ENCODE assay signal across 8 cellular contexts in genomic region chr17:44502598-44503079, GRCh38. TPM values are rescaled to one million over a fixed set of nuclear protein-coding genes. Genes with fewer than 3 reads are reported as not detected.
A peak's percentile ranks its signal among the peaks of the same experiment; 100 is the strongest.
DNase-seq lines count a peak whose midpoint lies in the region; ATAC-seq and TF ChIP-seq lines count a peak whose summit lies in the region.

No MANE protein-coding gene starts in this region.

- H3K79me2 ChIP-seq in smooth muscle cell (ENCODE audit: low read depth), result peaks cover 53% of the 10 kb centered on the region

- peaks cover 52% of the 10 kb centered on the region for H4K20me1 ChIP-seq in smooth muscle cell (ENCODE audit: low read depth)

- H3K4me3 Mint-ChIP-seq in CD8-positive, alpha-beta T cell, result peak overlapping the region; percentile 90

- H3K36me3 ChIP-seq in CD8-positive, alpha-beta T cell (ENCODE audit: insufficient read depth, low read length), result no peaks in the 10 kb centered on the region
- H3K36me3 ChIP-seq in iPS-18a (ENCODE audit: control insufficient read depth, low read depth, low read length), result no peaks in the 10 kb centered on the region
- no peaks in the 10 kb centered on the region for H3K36me3 ChIP-seq in smooth muscle cell (ENCODE audit: low read depth)

- H3K36me3 Mint-ChIP-seq in CD8-positive, alpha-beta T cell, result peaks cover 13% of the 10 kb centered on the region

- no peaks in the 10 kb centered on the region for H3K9me3 Mint-ChIP-seq in CD8-positive, alpha-beta T cell

- peaks cover 6% of the 10 kb centered on the region for H3K27me3 Mint-ChIP-seq in CD8-positive, alpha-beta T cell (ENCODE audit: low read depth)

- peak overlapping the region; percentile 76 for H3K4me3 ChIP-seq in CD8-positive, alpha-beta T cell (ENCODE audit: low read depth, low read length)
- H3K4me3 ChIP-seq in astrocyte of the cerebellum (ENCODE audit: low read depth, low read length) (peak overlapping the region; percentile 77), iPS-18a (ENCODE audit: low read length) (peak overlapping the region; percentile 68), smooth muscle cell (peak overlapping the region; percentile 66)

- intact Hi-C loops in CD8-positive, alpha-beta T cell (cut with DNase I, micrococcal nuclease), result loop anchor here (2.0 to 10.0 kb wide), 3 partner anchors 488 to 562 kb away; partner anchors contain the start of genes NMT1 (in 1 of the 2) and TMEM101 (in 1 of the 2)

- H3F3A ChIP-seq in smooth muscle cell (ENCODE audit: low read depth), result peaks cover 13% of the 10 kb centered on the region

- no peak for ATAC-seq in CD8-positive, alpha-beta T cell
- ATAC-seq in GM21360 (IDR thresholded peaks at IDR 0.05; ENCODE audit: unreplicated experiment), result peak; percentile 42

- H3K9me3 ChIP-seq in CD8-positive, alpha-beta T cell (ENCODE audit: low read length), result no peaks in the 10 kb centered on the region
- H3K9me3 ChIP-seq in iPS-18a (ENCODE audit: control insufficient read depth, low read depth, low read length) (no peaks in the 10 kb centered on the region), smooth muscle cell (replicated peaks; ENCODE audit: low read depth) (no peaks in the 10 kb centered on the region)

- H3K27ac Mint-ChIP-seq in CD8-positive, alpha-beta T cell, result peak overlapping the region; percentile 97

- H3K4me1 ChIP-seq in CD8-positive, alpha-beta T cell (ENCODE audit: insufficient read depth, low read length), result peaks cover 45% of the 10 kb centered on the region
- H3K4me1 ChIP-seq in iPS-18a (ENCODE audit: control insufficient read depth, low read depth, low read length) (peaks cover 7% of the 10 kb centered on the region), smooth muscle cell (ENCODE audit: low read depth) (peaks cover 20% of the 10 kb centered on the region)

- CTCF ChIA-PET in CD8-positive, alpha-beta T cell (lab: Charles Lee), result interaction anchor here (1.5 kb wide), 1 partner anchor 13 kb away, joined by 3 read pairs; no protein-coding TSS in a partner anchor

- peak overlapping the region; percentile 89 for H3K4me2 ChIP-seq in smooth muscle cell

- DNase-seq in CD8-positive, alpha-beta T cell, result no peak
- peak; percentile 22 for DNase-seq in LHCN-M2 (ENCODE audit: low read depth)
- DNase-seq in astrocyte of the cerebellum (ENCODE audit: low read depth), result no peak
- DNase-seq in smooth muscle cell (lab: John Stamatoyannopoulos, UW; ENCODE audit: unreplicated experiment), result no peak
- DNase-seq in effector CD4-positive, alpha-beta T cell, result no peak
- DNase-seq in activated CD4-positive, CD25-positive, alpha-beta regulatory T cell (lab: John Stamatoyannopoulos, UW), result no peak

- POLR2A ChIA-PET in CD8-positive, alpha-beta T cell (lab: Charles Lee), result interaction anchor here (0.6 to 1.0 kb wide), 3 partner anchors 13 to 1654 kb away, joined by 3 read pairs; partner anchors contain the start of gene DBF4B

- no peaks in the 10 kb centered on the region for H3K27me3 ChIP-seq in CD8-positive, alpha-beta T cell (ENCODE audit: insufficient read depth, low read length)
- H3K27me3 ChIP-seq in iPS-18a (ENCODE audit: control insufficient read depth, insufficient read depth, low read length) (no peaks in the 10 kb centered on the region), smooth muscle cell (ENCODE audit: low read depth) (peaks cover 6% of the 10 kb centered on the region)

- H3K27ac ChIP-seq in CD8-positive, alpha-beta T cell (ENCODE audit: low read depth, low read length), result peak overlapping the region; percentile 85
- H3K27ac ChIP-seq in iPS-18a (ENCODE audit: low read length) (peak overlapping the region; percentile 85), smooth muscle cell (ENCODE audit: low read depth) (peak overlapping the region; percentile 87)

- H2AFZ ChIP-seq in smooth muscle cell (ENCODE audit: low read depth), result peak overlapping the region; percentile 85

- H3K9ac ChIP-seq in iPS-18a (ENCODE audit: low read length), result peak overlapping the region; percentile 94
- peak overlapping the region; percentile 90 for H3K9ac ChIP-seq in smooth muscle cell (ENCODE audit: low read depth)

- under 1% methylated on average over 19 of the region's 19 CpGs for WGBS in smooth muscle cell (ENCODE audit: low lambda C conversion rate)

- peaks cover 53% of the 10 kb centered on the region for H3K4me1 Mint-ChIP-seq in CD8-positive, alpha-beta T cell (ENCODE audit: low read depth)

- no peak for TF ChIP-seq CTCF in CD8-positive, alpha-beta T cell (IDR thresholded peaks at IDR 0.05)
- TF ChIP-seq CTCF in astrocyte of the cerebellum (IDR thresholded peaks at IDR 0.05; ENCODE audit: low read depth, low read length, missing control alignments), result no peak
- no peak for TF ChIP-seq CTCF in smooth muscle cell (IDR thresholded peaks at IDR 0.05; ENCODE audit: borderline replicate concordance, insufficient read depth, poor library complexity, severe bottlenecking)

- in situ Hi-C loops in astrocyte of the cerebellum (cut with HindIII; ENCODE audit: low sequenced_read_pairs), result no loop called here

RNA-seq across cellular contexts. Expression of gene GPATCH8, which starts 0.6 kb away (rescaled TPM):
- 10 to 100 TPM; 73.8 to 75.2 TPM for total RNA-seq in CD8-positive, alpha-beta T cell
- total RNA-seq in LHCN-M2 (2014; rRNA removed), result 15.8 and 21.6 TPM in 2 replicates
- polyA plus RNA-seq in LHCN-M2 (2012), result 9.1 TPM
- 17.6 and 20.2 TPM in 2 replicates for total RNA-seq in smooth muscle cell
- polyA plus RNA-seq in smooth muscle cell, result 25.0 and 34.3 TPM in 2 replicates

RNA-seq across cellular contexts. Expression of gene FZD2, which starts 54.6 kb away (rescaled TPM):
- total RNA-seq in CD8-positive, alpha-beta T cell, result not detected
- total RNA-seq in LHCN-M2 (2014; rRNA removed) (12.5 and 21.2 TPM in 2 replicates), smooth muscle cell (19.8 and 29.7 TPM in 2 replicates)
- polyA plus RNA-seq in LHCN-M2 (2012), result 55.8 TPM
- 31.3 and 33.7 TPM in 2 replicates for polyA plus RNA-seq in smooth muscle cell

Comparison
In these comparisons a context has a peak if more than half of its experiments do, and no peak if none do; other contexts are left out.
1. RNA of gene FZD2, which starts 54.6 kb away (total RNA-seq): 12.5 to 21.2 TPM in LHCN-M2 and 19.8 to 29.7 TPM in smooth muscle cell; not detected in CD8-positive, alpha-beta T cell; every median in the first group is over 10 times any median in the second.
2. Peak in every context shown above with its lines, with median percentiles within 50 percentile points of each other: H3K27ac ChIP-seq and H3K4me3 ChIP-seq.